ENCODE assay signal across 8 cellular contexts in the genomic region with DNA sequence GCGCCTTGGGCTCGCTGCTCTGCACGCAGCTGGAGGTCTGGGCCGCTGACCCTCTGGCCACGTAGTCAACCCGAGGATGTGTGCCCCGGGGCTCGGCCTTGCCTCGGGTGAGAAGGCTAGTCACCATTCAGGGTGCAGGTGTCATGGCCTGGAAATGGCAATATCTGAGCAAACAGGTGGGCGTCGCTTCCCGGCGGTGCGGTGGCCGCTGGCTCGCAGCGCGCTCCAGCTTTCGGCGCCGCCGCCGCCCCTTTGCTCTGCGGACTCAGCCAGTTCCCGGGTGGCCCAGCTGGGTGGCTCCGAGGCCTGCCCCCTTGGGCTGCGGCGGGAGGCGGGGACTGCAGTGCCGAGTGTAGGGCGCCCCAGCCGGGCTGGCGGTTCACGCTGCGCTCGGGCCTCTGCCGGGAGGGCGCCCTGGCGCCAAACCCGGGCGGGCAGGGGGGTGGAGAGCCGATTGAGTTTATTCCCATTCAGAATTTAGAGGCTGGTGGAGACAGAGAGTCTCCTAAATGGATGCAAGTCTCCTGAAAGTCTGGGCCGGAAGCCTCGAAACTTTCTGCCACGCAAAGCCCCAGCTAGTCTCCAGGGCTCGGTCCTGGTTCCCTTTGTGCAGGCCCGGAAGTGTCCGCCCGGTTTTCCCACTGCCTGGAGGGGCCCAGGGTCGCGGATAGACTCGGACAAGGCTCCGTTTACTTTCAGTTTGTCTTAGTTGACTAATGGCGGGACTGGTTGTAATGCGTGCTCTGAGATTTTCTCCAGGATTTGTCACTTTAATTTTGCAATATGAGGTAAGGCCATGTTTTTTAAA. TPM values are rescaled to one million over a fixed set of nuclear protein-coding genes. Genes with fewer than 3 reads are reported as not detected.
DNase-seq lines count a peak whose midpoint lies in the region; ATAC-seq lines count a peak whose summit lies in the region.

No MANE protein-coding gene starts in this region.

- peak overlapping the region; percentile 40 to 63 (median 51) for H3K9ac ChIP-seq in skeletal muscle tissue (ENCODE audit: low read depth in 1 of 3, low read length in 3 of 3)

- peak; percentile 74 for DNase-seq in AG20443 (ENCODE audit: low spot score)
- DNase-seq in activated CD8-positive, alpha-beta T cell treated with anti-CD3 and anti-CD28 coated beads, Interleukin-2, amount 10 ng/mL, durations not matched to agents 7 days and 5 days, result no peak
- DNase-seq in hepatic stellate cell (ENCODE audit: low spot score), result peak; percentile 65
- no peak for DNase-seq in NCI-H345 treated with DMSO at 0.1 percent for 48 hours (lab: John Stamatoyannopoulos, UW; ENCODE audit: unreplicated experiment)
- DNase-seq in GOT3 (lab: John Stamatoyannopoulos, UW), result no peak

- peak overlapping the region; percentile 53 for H3K4me3 Mint-ChIP-seq in activated CD8-positive, alpha-beta T cell treated with anti-CD3 and anti-CD28 coated beads, Interleukin-2, amount 10 ng/mL, durations not matched to agents 7 days and 5 days

- no peak overlapping the region for H3K27ac ChIP-seq in skeletal muscle tissue (ENCODE audit: low read depth, low read length)

- H3K27me3 Mint-ChIP-seq in activated CD8-positive, alpha-beta T cell treated with anti-CD3 and anti-CD28 coated beads, Interleukin-2, amount 10 ng/mL, durations not matched to agents 7 days and 5 days (ENCODE audit: low read depth), result peaks cover 78% of the 10 kb centered on the region

- peaks cover 0 to 3% (median 0%) of the 10 kb centered on the region in 3 donors for H3K9me3 ChIP-seq in skeletal muscle tissue (ENCODE audit: control insufficient read depth in 3 of 3, low read length in 3 of 3)

- CTCF ChIA-PET in activated CD8-positive, alpha-beta T cell treated with anti-CD3 and anti-CD28 coated beads, Interleukin-2, amount 10 ng/mL, durations not matched to agents 7 days and 5 days (lab: Charles Lee), result interaction anchor here (1.7 kb wide), 1 partner anchor 11 kb away, joined by 3 read pairs; no protein-coding TSS in a partner anchor

- peaks cover 53 to 65% (median 62%) of the 10 kb centered on the region in 3 donors for H3K27me3 ChIP-seq in skeletal muscle tissue (ENCODE audit: control insufficient read depth in 3 of 3, insufficient read depth in 3 of 3, low read length in 3 of 3)

- H3K4me1 ChIP-seq in skeletal muscle tissue (ENCODE audit: control insufficient read depth in 3 of 3, insufficient read depth in 3 of 3, low read length in 3 of 3), result peaks cover 11 to 15% (median 13%) of the 10 kb centered on the region in 3 donors

- peaks cover 7% of the 10 kb centered on the region for H3K36me3 Mint-ChIP-seq in activated CD8-positive, alpha-beta T cell treated with anti-CD3 and anti-CD28 coated beads, Interleukin-2, amount 10 ng/mL, durations not matched to agents 7 days and 5 days (ENCODE audit: low read depth)

- H3K4me3 ChIP-seq in skeletal muscle tissue (ENCODE audit: low read length in 3 of 3), result peak overlapping the region; percentile 69 to 79 (median 70)

- no peaks in the 10 kb centered on the region for H3K36me3 ChIP-seq in skeletal muscle tissue (ENCODE audit: control insufficient read depth in 3 of 3, insufficient read depth in 3 of 3, low read length in 3 of 3)

- peak; percentile 56 for ATAC-seq in GM18907 (IDR thresholded peaks at IDR 0.05; ENCODE audit: unreplicated experiment)
- ATAC-seq in HG03175 (IDR thresholded peaks at IDR 0.05; ENCODE audit: unreplicated experiment), result peak; percentile 62
- ATAC-seq in activated CD8-positive, alpha-beta T cell treated with anti-CD3 and anti-CD28 coated beads, Interleukin-2, amount 10 ng/mL, durations not matched to agents 7 days and 5 days, result peak; percentile 54

- POLR2A ChIA-PET in activated CD8-positive, alpha-beta T cell treated with anti-CD3 and anti-CD28 coated beads, Interleukin-2, amount 10 ng/mL, durations not matched to agents 7 days and 5 days (lab: Charles Lee), result no interaction called here

- peaks cover 17% of the 10 kb centered on the region for H3K4me1 Mint-ChIP-seq in activated CD8-positive, alpha-beta T cell treated with anti-CD3 and anti-CD28 coated beads, Interleukin-2, amount 10 ng/mL, durations not matched to agents 7 days and 5 days (ENCODE audit: low read depth)

- H3K27ac Mint-ChIP-seq in activated CD8-positive, alpha-beta T cell treated with anti-CD3 and anti-CD28 coated beads, Interleukin-2, amount 10 ng/mL, durations not matched to agents 7 days and 5 days, result no peak overlapping the region

- H3K9me3 Mint-ChIP-seq in activated CD8-positive, alpha-beta T cell treated with anti-CD3 and anti-CD28 coated beads, Interleukin-2, amount 10 ng/mL, durations not matched to agents 7 days and 5 days (ENCODE audit: insufficient read depth), result no peaks in the 10 kb centered on the region

RNA-seq across cellular contexts. Expression of a gene that starts 11.3 kb away (rescaled TPM):
- total RNA-seq in activated CD8-positive, alpha-beta T cell treated with anti-CD3 and anti-CD28 coated beads, Interleukin-2, amount 10 ng/mL, durations not matched to agents 7 days and 5 days, result not detected
- total RNA-seq in skeletal muscle tissue, result not detected

Comparison
In these comparisons a context has a peak if more than half of its experiments do, and no peak if none do; other contexts are left out.
1. DNase-seq: peak in AG20443 (single experiment) and hepatic stellate cell (single experiment); none in activated CD8-positive, alpha-beta T cell treated with anti-CD3 and anti-CD28 coated beads, Interleukin-2, amount 10 ng/mL, durations not matched to agents 7 days and 5 days (single experiment), NCI-H345 treated with DMSO at 0.1 percent for 48 hours (single experiment) and GOT3 (single experiment).
2. Peak in every context shown above with its lines, with median percentiles within 50 percentile points of each other: ATAC-seq.